ENCODE assay signal across 26 cellular contexts in the genomic region with DNA sequence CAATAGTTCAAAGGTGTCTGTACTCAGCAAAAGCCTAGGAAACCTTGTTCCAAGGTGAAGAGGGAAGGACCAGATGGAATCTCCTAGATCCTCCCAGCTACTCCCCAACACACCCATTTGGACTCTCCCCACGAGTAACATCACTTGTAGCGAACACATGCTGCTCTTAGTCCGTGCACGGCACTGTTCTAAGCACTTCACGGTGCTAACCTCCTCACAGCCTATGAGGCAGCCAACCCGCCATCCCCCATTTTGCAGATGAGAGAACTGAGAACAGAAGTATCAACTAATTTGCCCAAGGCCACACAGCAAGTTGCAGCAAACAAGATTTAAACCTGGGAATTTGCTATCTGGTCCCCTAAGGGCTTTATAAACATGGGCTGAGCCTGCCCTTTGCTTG. TPM values are rescaled to one million over a fixed set of nuclear protein-coding genes. Genes with fewer than 3 reads are reported as not detected.
A peak's percentile ranks its signal among the peaks of the same experiment; 100 is the strongest.
DNase-seq lines count a peak whose midpoint lies in the region; ATAC-seq and TF ChIP-seq lines count a peak whose summit lies in the region.
"Had no signal": no experiment of that assay in that cellular context is flagged by ENCODE, and none has a peak within 500 bp of the region (broad histone marks: within the 10 kb centered on the region; RNA-seq: fewer than 3 reads in every experiment).

No MANE protein-coding gene starts in this region.

- H3K4me1 Mint-ChIP-seq in activated naive CD4-positive, alpha-beta T cell treated with anti-CD3 and anti-CD28 coated beads, Interleukin-2, amount 50 U/mL, for 24 hours, result peaks cover 7% of the 10 kb centered on the region
- H3K4me1 Mint-ChIP-seq in GM23338, result peaks cover 46% of the 10 kb centered on the region
- peaks cover 3 to 11% of the 10 kb centered on the region in 2 donors for H3K4me1 Mint-ChIP-seq in effector memory CD8-positive, alpha-beta T cell (ENCODE audit: low read depth in 2 of 2)

- no peak for TF ChIP-seq EP300 in ovary (IDR thresholded peaks at IDR 0.05)

- H3K9me3 ChIP-seq in ovary, result no peaks in the 10 kb centered on the region
- H3K9me3 ChIP-seq: mucosa of descending colon, transverse colon had no signal

- no peaks in the 10 kb centered on the region for H3K27me3 ChIP-seq in GM23338 (ENCODE audit: insufficient read depth)
- no peaks in the 10 kb centered on the region for H3K27me3 ChIP-seq in ovary
- H3K27me3 ChIP-seq: transverse colon had no signal

- no peak for DNase-seq in activated naive CD4-positive, alpha-beta T cell treated with anti-CD3 and anti-CD28 coated beads, Interleukin-2, amount 50 U/mL, for 16 hours
- no peak for DNase-seq in GM23338 (ENCODE audit: low spot score)
- DNase-seq in effector memory CD8-positive, alpha-beta T cell, result no peak
- DNase-seq in ovary, result no peak
- no peak for DNase-seq in NCI-H2029 (lab: John Stamatoyannopoulos, UW)
- DNase-seq: activated CD4-positive, alpha-beta T cell treated with anti-CD3 and anti-CD28 coated beads, Interleukin-2, amount 10 ng/mL, durations not matched to agents 24 days and 14 days; activated T-cell treated with anti-CD3 and anti-CD28 coated beads, Interleukin-2, amount 50 U/mL, for 4 hours; amygdala; DMS 273 treated with DMSO at 0.1 percent for 48 hours; effector CD8-positive, alpha-beta T cell; EL; HCEC 1CT; left colon; mucosa of descending colon; NCI-H1417 treated with DMSO at 0.1 percent for 48 hours; NCI-H2081; NCI-H526; PC-3; right cardiac atrium; stimulated activated CD4-positive, alpha-beta T cell treated with anti-CD3 and anti-CD28 coated beads, Interleukin-2, amount 100 ng/mL, for 48 hours; transverse colon had no signal

- no peak for TF ChIP-seq POLR2A in ovary (IDR thresholded peaks at IDR 0.05)

- H4K20me1 ChIP-seq in GM23338 (replicated peaks; ENCODE audit: insufficient read depth), result peaks cover 12% of the 10 kb centered on the region

- H3K27me3 Mint-ChIP-seq in activated naive CD4-positive, alpha-beta T cell treated with anti-CD3 and anti-CD28 coated beads, Interleukin-2, amount 50 U/mL, for 24 hours, result no peaks in the 10 kb centered on the region
- H3K27me3 Mint-ChIP-seq in GM23338 (ENCODE audit: insufficient read depth, low read depth, poor library complexity), result peaks cover 28% of the 10 kb centered on the region
- no peaks in the 10 kb centered on the region for H3K27me3 Mint-ChIP-seq in effector memory CD8-positive, alpha-beta T cell
- H3K27me3 Mint-ChIP-seq: activated CD4-positive, alpha-beta T cell treated with anti-CD3 and anti-CD28 coated beads, Interleukin-2, amount 10 ng/mL, durations not matched to agents 24 days and 14 days had no signal

- peaks cover 2% of the 10 kb centered on the region for H3K36me3 Mint-ChIP-seq in activated naive CD4-positive, alpha-beta T cell treated with anti-CD3 and anti-CD28 coated beads, Interleukin-2, amount 50 U/mL, for 24 hours
- peaks cover 16% of the 10 kb centered on the region for H3K36me3 Mint-ChIP-seq in GM23338 (ENCODE audit: low read depth)
- H3K36me3 Mint-ChIP-seq in effector memory CD8-positive, alpha-beta T cell (ENCODE audit: insufficient read depth), result peaks cover 26% of the 10 kb centered on the region

- 67 to 85% (median 85%) methylated on average over 6 of the region's 6 CpGs for WGBS in ovary, 3 donors

- intact Hi-C loops in ovary (cut with DNase I), result no loop called here

- H3K4me1 ChIP-seq in GM23338 (ENCODE audit: insufficient read depth), result no peaks in the 10 kb centered on the region; the same call in 1 of the 2 replicates
- H3K4me1 ChIP-seq in ovary (ENCODE audit: insufficient read depth), result peaks cover 9% of the 10 kb centered on the region

- no peak overlapping the region for H3K4me3 Mint-ChIP-seq in activated naive CD4-positive, alpha-beta T cell treated with anti-CD3 and anti-CD28 coated beads, Interleukin-2, amount 50 U/mL, for 24 hours
- no peak overlapping the region for H3K4me3 Mint-ChIP-seq in GM23338
- no peak overlapping the region for H3K4me3 Mint-ChIP-seq in effector memory CD8-positive, alpha-beta T cell
- H3K4me3 Mint-ChIP-seq: activated CD4-positive, alpha-beta T cell treated with anti-CD3 and anti-CD28 coated beads, Interleukin-2, amount 10 ng/mL, durations not matched to agents 24 days and 14 days; activated T-cell treated with anti-CD3 and anti-CD28 coated beads, Interleukin-2, amount 50 U/mL, for 4 hours had no signal

- peak overlapping the region; percentile 7 for H3K27ac Mint-ChIP-seq in activated naive CD4-positive, alpha-beta T cell treated with anti-CD3 and anti-CD28 coated beads, Interleukin-2, amount 50 U/mL, for 24 hours
- peak overlapping the region; percentile 74 for H3K27ac Mint-ChIP-seq in GM23338
- peak overlapping the region; percentile 52 to 83 for H3K27ac Mint-ChIP-seq in effector memory CD8-positive, alpha-beta T cell
- H3K27ac Mint-ChIP-seq: activated CD4-positive, alpha-beta T cell treated with anti-CD3 and anti-CD28 coated beads, Interleukin-2, amount 10 ng/mL, durations not matched to agents 24 days and 14 days had no signal

- H3K9me3 Mint-ChIP-seq in activated naive CD4-positive, alpha-beta T cell treated with anti-CD3 and anti-CD28 coated beads, Interleukin-2, amount 50 U/mL, for 24 hours, result no peaks in the 10 kb centered on the region
- H3K9me3 Mint-ChIP-seq in GM23338, result no peaks in the 10 kb centered on the region
- H3K9me3 Mint-ChIP-seq in effector memory CD8-positive, alpha-beta T cell, result no peaks in the 10 kb centered on the region
- H3K9me3 Mint-ChIP-seq: activated CD4-positive, alpha-beta T cell treated with anti-CD3 and anti-CD28 coated beads, Interleukin-2, amount 10 ng/mL, durations not matched to agents 24 days and 14 days; activated T-cell treated with anti-CD3 and anti-CD28 coated beads, Interleukin-2, amount 50 U/mL, for 4 hours had no signal

- H3K9me2 ChIP-seq in GM23338 (ENCODE audit: insufficient read depth), result no peaks in the 10 kb centered on the region

- no peak for TF ChIP-seq CTCF in GM23338 (conservative IDR thresholded peaks at IDR 0.05; ENCODE audit: low read depth in 2 of 2)
- no peak for TF ChIP-seq CTCF in ovary (IDR thresholded peaks at IDR 0.05)

- no peak overlapping the region for H3K4me2 ChIP-seq in GM23338

- H3K36me3 ChIP-seq in GM23338 (ENCODE audit: insufficient read depth) (no peaks in the 10 kb centered on the region), ovary (no peaks in the 10 kb centered on the region)
- H3K36me3 ChIP-seq: transverse colon had no signal

- no peak overlapping the region for H2AFZ ChIP-seq in GM23338

- no peaks in the 10 kb centered on the region for H3K79me2 ChIP-seq in GM23338 (replicated peaks; ENCODE audit: insufficient read depth)

- H3K4me3 ChIP-seq in GM23338, result no peak overlapping the region
- H3K4me3 ChIP-seq in ovary, result no peak overlapping the region
- H3K4me3 ChIP-seq: mucosa of descending colon, SK-N-MC, transverse colon had no signal

- H3K27ac ChIP-seq in GM23338 (ENCODE audit: low read depth) (no peak overlapping the region), ovary (peak overlapping the region; percentile 9 to 10)
- H3K27ac ChIP-seq: transverse colon, VCaP had no signal

- H3F3A ChIP-seq in GM23338 (replicated peaks; ENCODE audit: low read depth), result no peaks in the 10 kb centered on the region

- ATAC-seq in GM23338, result no peak
- no peak for ATAC-seq in effector memory CD8-positive, alpha-beta T cell (replicated peaks)
- no peak for ATAC-seq in GM21390 (IDR thresholded peaks at IDR 0.05; ENCODE audit: unreplicated experiment)
- ATAC-seq in HG02870 (IDR thresholded peaks at IDR 0.05; ENCODE audit: unreplicated experiment), result no peak
- ATAC-seq: activated T-cell treated with anti-CD3 and anti-CD28 coated beads, Interleukin-2, amount 50 U/mL, for 4 hours; left colon; mucosa of descending colon; PC-3; right cardiac atrium had no signal

TF ChIP-seq in GM23338, 12 proteins besides CTCF, POLR2A, EP300 and RAD21 (continues in another document):
- no peak for TF ChIP-seq ZNF331 (CRISPR knock-in tag; IDR thresholded peaks at IDR 0.05; ENCODE audit: low read depth)
- TF ChIP-seq, protein P1, sequence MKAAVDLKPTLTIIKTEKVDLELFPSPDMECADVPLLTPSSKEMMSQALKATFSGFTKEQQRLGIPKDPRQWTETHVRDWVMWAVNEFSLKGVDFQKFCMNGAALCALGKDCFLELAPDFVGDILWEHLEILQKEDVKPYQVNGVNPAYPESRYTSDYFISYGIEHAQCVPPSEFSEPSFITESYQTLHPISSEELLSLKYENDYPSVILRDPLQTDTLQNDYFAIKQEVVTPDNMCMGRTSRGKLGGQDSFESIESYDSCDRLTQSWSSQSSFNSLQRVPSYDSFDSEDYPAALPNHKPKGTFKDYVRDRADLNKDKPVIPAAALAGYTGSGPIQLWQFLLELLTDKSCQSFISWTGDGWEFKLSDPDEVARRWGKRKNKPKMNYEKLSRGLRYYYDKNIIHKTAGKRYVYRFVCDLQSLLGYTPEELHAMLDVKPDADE (IDR thresholded peaks at IDR 0.05), result no peak
- TF ChIP-seq JUNB (IDR thresholded peaks at IDR 0.05; ENCODE audit: unreplicated experiment), result no peak
- TF ChIP-seq NANOG (IDR thresholded peaks at IDR 0.05; ENCODE audit: borderline replicate concordance), result no peak
- TF ChIP-seq POLR2AphosphoS5 (IDR thresholded peaks at IDR 0.05; ENCODE audit: low read depth), result no peak

RNA-seq across cellular contexts. Expression of a gene that starts 24.3 kb away (rescaled TPM):
- total RNA-seq in GM23338 (2014; rRNA removed; shearing (Covaris generic)), result 121 and 155 TPM in 2 replicates
- 130 and 131 TPM in 2 replicates for polyA plus RNA-seq in GM23338 (2016; fragmentation: Nextera tagmentation; extraction: Ambion mirVana)
- total RNA-seq in ovary, result 10 to 100 TPM; 36.2 to 60.1 (median 47.9) TPM
- 10 to 100 TPM; 43.3 to 86.6 TPM for polyA plus RNA-seq in ovary

RNA-seq across cellular contexts. Expression of a gene that starts 24.4 kb away (rescaled TPM):
- total RNA-seq in GM23338 (2014; rRNA removed; shearing (Covaris generic)), result 8.4 and 11.5 TPM in 2 replicates
- polyA plus RNA-seq in GM23338 (2016; fragmentation: Nextera tagmentation; extraction: Ambion mirVana), result 5.9 and 6.4 TPM in 2 replicates
- total RNA-seq in ovary, result 1 to 10 TPM; 2.3 to 9.6 (median 7.4) TPM
- 1 to 10 TPM; 3.2 to 7.5 TPM for polyA plus RNA-seq in ovary

Comparison
In these comparisons a context has a peak if more than half of its experiments do, and no peak if none do; other contexts are left out.
1. H3K27ac Mint-ChIP-seq: peak in every context shown above with its lines; median percentile 74 in GM23338; 68 in effector memory CD8-positive, alpha-beta T cell; 7 in activated naive CD4-positive, alpha-beta T cell treated with anti-CD3 and anti-CD28 coated beads, Interleukin-2, amount 50 U/mL, for 24 hours.